8 cellular contexts compared by ENCODE assay signal in genomic region chr3:169769287-169770181, GRCh38. TPM values are rescaled to one million over a fixed set of nuclear protein-coding genes. Genes with fewer than 3 reads are reported as not detected.
DNase-seq lines count a peak whose midpoint lies in the region; ATAC-seq, FAIRE-seq and TF ChIP-seq lines count a peak whose summit lies in the region.

ACTRT3 (minus strand) TSS chr3:169769561; CDS start chr3:169769520, 41 bp downstream.

- H3K4me3 ChIP-seq in gastroesophageal sphincter (peak within 1 kb of the TSS; percentile 56 to 71), neural progenitor cell (peak within 1 kb of the TSS; percentile 61), suprapubic skin (peak within 1 kb of the TSS; percentile 74)

- H3F3A ChIP-seq in neural progenitor cell (ENCODE audit: low read depth), result peaks cover 54% of the 10 kb centered on the region

- H2AFZ ChIP-seq in neural progenitor cell (replicated peaks), result peak within 1 kb of the TSS; percentile 90

- peaks cover 19% of the 10 kb centered on the region for H3K9me3 Mint-ChIP-seq in neural progenitor cell

- DNase-seq in AG08396 (ENCODE audit: low spot score) (peak; percentile 55), GM19239 (ENCODE audit: insufficient read length, low spot score) (peak; percentile 52), RPMI8226 (peak; percentile 87), neural progenitor cell (ENCODE audit: low spot score) (peak; percentile 92), suprapubic skin (ENCODE audit: low spot score in 2 of 2) (peak; percentile 83 to 89)
- DNase-seq in activated naive CD4-positive, alpha-beta T cell (lab: John Stamatoyannopoulos, UW), result peak; percentile 8 to 40 (median 20)

- no peak for TF ChIP-seq EP300 in gastroesophageal sphincter (IDR thresholded peaks at IDR 0.05)
- no peak for TF ChIP-seq EP300 in suprapubic skin (IDR thresholded peaks at IDR 0.05)

- H3K27me3 ChIP-seq in gastroesophageal sphincter (no peaks in the 10 kb centered on the region), neural progenitor cell (no peaks in the 10 kb centered on the region), suprapubic skin (no peaks in the 10 kb centered on the region)

- H3K4me1 ChIP-seq in gastroesophageal sphincter, result peaks cover 6 to 15% (median 8%) of the 10 kb centered on the region in 3 donors
- H3K4me1 ChIP-seq in neural progenitor cell, result peaks cover 7% of the 10 kb centered on the region
- H3K4me1 ChIP-seq in suprapubic skin, result peaks cover 12% of the 10 kb centered on the region

- H4K20me1 ChIP-seq in neural progenitor cell (ENCODE audit: low read depth), result no peaks in the 10 kb centered on the region

- WGBS in gastroesophageal sphincter (ENCODE audit: low coverage in 1 of 2), 2 donors, result 0 to 12% methylated on average over 6 to 14 of the region's 51 CpGs
- 4% methylated on average over 23 of the region's 51 CpGs for WGBS in suprapubic skin

- H3K36me3 ChIP-seq in gastroesophageal sphincter, result no peaks in the 10 kb centered on the region
- H3K36me3 ChIP-seq in neural progenitor cell, result no peaks in the 10 kb centered on the region
- H3K36me3 ChIP-seq in suprapubic skin, result no peaks in the 10 kb centered on the region

- H3K27ac Mint-ChIP-seq in neural progenitor cell, result peak within 1 kb of the TSS; percentile 70

- peak; percentile 46 to 48 for TF ChIP-seq POLR2A in gastroesophageal sphincter (IDR thresholded peaks at IDR 0.05)
- no peak for TF ChIP-seq POLR2A in suprapubic skin (IDR thresholded peaks at IDR 0.05)

- FAIRE-seq in GM19239 (lab: Jason Lieb, UNC), result peak; percentile 56

- peak within 1 kb of the TSS; percentile 81 to 93 (median 88) for H3K27ac ChIP-seq in gastroesophageal sphincter
- peak within 1 kb of the TSS; percentile 10 for H3K27ac ChIP-seq in neural progenitor cell
- peak within 1 kb of the TSS; percentile 91 for H3K27ac ChIP-seq in suprapubic skin

- TF ChIP-seq CTCF in gastroesophageal sphincter (IDR thresholded peaks at IDR 0.05), result peak in 1 of 4 experiments; percentile 13
- peak; percentile 16 for TF ChIP-seq CTCF in neural progenitor cell (IDR thresholded peaks at IDR 0.05)
- no peak for TF ChIP-seq CTCF in suprapubic skin (IDR thresholded peaks at IDR 0.05)

- H3K4me2 ChIP-seq in neural progenitor cell, result peak within 1 kb of the TSS; percentile 79

- peak; percentile 25 for ATAC-seq in HG03520 (IDR thresholded peaks at IDR 0.05; ENCODE audit: unreplicated experiment)
- ATAC-seq in gastroesophageal sphincter, result peak; percentile 30

- H3K36me3 Mint-ChIP-seq in neural progenitor cell, result peaks cover 4% of the 10 kb centered on the region

- peaks cover 19% of the 10 kb centered on the region for H3K4me1 Mint-ChIP-seq in neural progenitor cell

- peaks cover 17% of the 10 kb centered on the region for H3K27me3 Mint-ChIP-seq in neural progenitor cell (ENCODE audit: insufficient read depth, low read depth)

- H3K9ac ChIP-seq in neural progenitor cell, result no peak within 1 kb of the TSS

- peaks cover 12% of the 10 kb centered on the region for H3K79me2 ChIP-seq in neural progenitor cell (ENCODE audit: low read depth)

- peak within 1 kb of the TSS; percentile 88 for H3K4me3 Mint-ChIP-seq in neural progenitor cell

- H3K9me3 ChIP-seq in gastroesophageal sphincter, result no peaks in the 10 kb centered on the region
- no peaks in the 10 kb centered on the region for H3K9me3 ChIP-seq in neural progenitor cell (ENCODE audit: low read depth)
- H3K9me3 ChIP-seq in suprapubic skin, result no peaks in the 10 kb centered on the region

RNA-seq across cellular contexts. Expression of gene ACTRT3, which starts in this region (rescaled TPM):
- total RNA-seq in gastroesophageal sphincter, result 1 to 10 TPM; 1.8 to 5.1 (median 4.5) TPM
- total RNA-seq in neural progenitor cell (ENCODE audit: low replicate concordance), result 0.31 and 0.34 TPM in 2 replicates
- total RNA-seq in suprapubic skin, result under 1 TPM in 3 of 4 donors, not detected in 1; 0.39 to 0.68 (median 0.60) TPM

Comparison
In these comparisons a context has a peak if more than half of its experiments do, and no peak if none do; other contexts are left out.
1. Peak in every context shown above with its lines: DNase-seq, ATAC-seq, H3K4me3 ChIP-seq and H3K27ac ChIP-seq.
2. Peak in DNase-seq, H3K4me3 ChIP-seq, H3K27ac ChIP-seq and H3K4me2 ChIP-seq in neural progenitor cell; RNA of the gene not detected or under 1 TPM.
3. Peak in DNase-seq, H3K4me3 ChIP-seq and H3K27ac ChIP-seq in suprapubic skin; RNA of the gene not detected or under 1 TPM.
4. DNase-seq: peak in every context shown above with its lines; median percentile 92 in neural progenitor cell; 87 in RPMI8226; 86 in suprapubic skin; 55 in AG08396; 52 in GM19239; 20 in activated naive CD4-positive, alpha-beta T cell.
5. H3K27ac ChIP-seq: peak in every context shown above with its lines; median percentile 91 in suprapubic skin; 88 in gastroesophageal sphincter; 10 in neural progenitor cell.
6. POLR2A ChIP-seq: peak in gastroesophageal sphincter (2 of 2); none in suprapubic skin (0 of 2).